In the genomic region with DNA sequence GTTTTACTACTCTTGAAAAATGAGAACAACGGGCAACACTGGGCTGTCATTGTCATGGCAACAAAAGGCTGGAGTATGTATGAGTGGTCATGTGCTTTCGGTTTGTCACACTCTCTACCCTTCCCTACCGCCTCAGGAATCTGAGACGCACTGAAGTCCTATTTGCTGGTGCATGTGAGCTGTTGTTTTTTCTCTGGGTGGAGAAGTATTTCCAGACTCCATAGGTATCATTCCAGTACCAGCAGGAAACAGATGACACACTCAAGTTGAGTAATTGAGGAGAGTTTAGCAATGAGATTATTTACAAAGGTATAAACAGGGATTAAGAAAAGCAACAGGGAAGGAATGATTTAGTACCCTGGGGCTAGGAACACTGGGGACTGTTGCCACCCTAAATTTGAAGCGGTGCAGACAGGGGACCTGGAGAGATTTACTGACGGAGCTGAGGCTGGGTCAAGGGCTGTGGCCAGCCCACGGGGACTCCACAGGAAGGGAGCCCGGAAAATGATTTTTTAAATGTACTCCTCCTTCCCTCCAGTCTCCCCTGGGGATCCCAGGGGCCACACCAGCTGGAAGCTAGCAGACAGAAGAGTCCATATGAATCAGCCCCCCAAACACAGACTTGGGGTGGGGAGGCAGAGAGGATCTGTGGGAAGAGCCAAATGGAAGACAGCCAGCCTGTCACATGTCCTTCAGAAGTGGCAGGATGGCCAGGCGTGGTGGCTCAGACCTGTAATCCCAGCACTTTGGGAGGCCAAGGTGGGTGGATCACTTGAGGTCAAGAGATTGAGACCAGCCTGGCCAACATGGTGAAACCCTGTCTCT, we compare ENCODE assay signal across 10 cellular contexts. TPM values are rescaled to one million over a fixed set of nuclear protein-coding genes. Genes with fewer than 3 reads are reported as not detected.
DNase-seq lines count a peak whose midpoint lies in the region; ATAC-seq and TF ChIP-seq lines count a peak whose summit lies in the region.
"Had no signal": no experiment of that assay in that cellular context is flagged by ENCODE, and none has a peak within 500 bp of the region (broad histone marks: within the 10 kb centered on the region; RNA-seq: fewer than 3 reads in every experiment).

No MANE protein-coding gene starts in this region.

- H3K27me3 ChIP-seq in right lobe of liver (no peaks in the 10 kb centered on the region), H7 (ENCODE audit: control insufficient read depth, insufficient read depth, low read length) (no peaks in the 10 kb centered on the region; the same call in 1 of the 2 replicates)

- peak overlapping the region in 1 of 3 donors; percentile 60 for H3K27ac ChIP-seq in right lobe of liver

- peak; percentile 75 for DNase-seq in AG08396 (ENCODE audit: low spot score)
- peak; percentile 77 for DNase-seq in HS-5 (ENCODE audit: low read depth)
- peak; percentile 33 for DNase-seq in brain pericyte (ENCODE audit: low read depth, low spot score)
- no peak for DNase-seq in right lobe of liver
- DNase-seq in NCI-H1436 (lab: John Stamatoyannopoulos, UW), result no peak
- no peak for DNase-seq in NK-92 treated with Interleukin-12 subunit alpha and Interleukin-12 subunit beta, amount 100 ng/mL, for 24 hours (lab: John Stamatoyannopoulos, UW)
- DNase-seq in H7, result no peak
- DNase-seq: NCI-H1694, transverse colon had no signal

- H3K4me3 ChIP-seq in right lobe of liver (no peak overlapping the region), H7 (ENCODE audit: insufficient read depth, low read depth, low read length) (no peak overlapping the region)
- H3K4me3 ChIP-seq: transverse colon had no signal

- intact Hi-C loops in right lobe of liver (cut with DNase I), result no loop called here

- ATAC-seq in right lobe of liver (peak in 3 of 4 donors; percentile 49 to 67 (median 59)), HG02610 (IDR thresholded peaks at IDR 0.05; ENCODE audit: unreplicated experiment) (no peak)

- no peaks in the 10 kb centered on the region for H3K9me3 ChIP-seq in right lobe of liver
- H3K9me3 ChIP-seq: transverse colon had no signal

- TF ChIP-seq CTCF in right lobe of liver (IDR thresholded peaks at IDR 0.05), result no peak

- H3K36me3 ChIP-seq in right lobe of liver, result no peaks in the 10 kb centered on the region
- no peaks in the 10 kb centered on the region for H3K36me3 ChIP-seq in H7 (replicated peaks; ENCODE audit: control insufficient read depth, insufficient read depth, low read length)
- H3K36me3 ChIP-seq: transverse colon had no signal

- peaks cover 0 to 25% (median 6%) of the 10 kb centered on the region in 4 donors for H3K4me1 ChIP-seq in right lobe of liver

- 61% methylated on average over 7 of the region's 9 CpGs for WGBS in right lobe of liver (ENCODE audit: insufficient coverage, low coverage, low lambda C conversion rate, missing lambda C conversion rate)

- no peak for TF ChIP-seq POLR2A in right lobe of liver (IDR thresholded peaks at IDR 0.05)

RNA-seq across cellular contexts. Expression of a gene that starts 13.2 kb away (rescaled TPM):
- 10 to 100 TPM in 3 of 6 experiments, 1 to 10 TPM in 3; 4.8 to 14.5 (median 9.9) TPM for total RNA-seq in right lobe of liver
- total RNA-seq in H7 (2014; rRNA removed; shearing (Covaris generic)), result 7.2 and 7.6 TPM in 2 replicates

Comparison
In these comparisons a context has a peak if more than half of its experiments do, and no peak if none do; other contexts are left out.
1. DNase-seq: peak in AG08396 (single experiment), HS-5 (single experiment) and brain pericyte (single experiment); none in right lobe of liver (0 of 3), NCI-H1436 (single experiment), NK-92 treated with Interleukin-12 subunit alpha and Interleukin-12 subunit beta, amount 100 ng/mL, for 24 hours (single experiment) and H7 (single experiment).